In the genomic region with DNA sequence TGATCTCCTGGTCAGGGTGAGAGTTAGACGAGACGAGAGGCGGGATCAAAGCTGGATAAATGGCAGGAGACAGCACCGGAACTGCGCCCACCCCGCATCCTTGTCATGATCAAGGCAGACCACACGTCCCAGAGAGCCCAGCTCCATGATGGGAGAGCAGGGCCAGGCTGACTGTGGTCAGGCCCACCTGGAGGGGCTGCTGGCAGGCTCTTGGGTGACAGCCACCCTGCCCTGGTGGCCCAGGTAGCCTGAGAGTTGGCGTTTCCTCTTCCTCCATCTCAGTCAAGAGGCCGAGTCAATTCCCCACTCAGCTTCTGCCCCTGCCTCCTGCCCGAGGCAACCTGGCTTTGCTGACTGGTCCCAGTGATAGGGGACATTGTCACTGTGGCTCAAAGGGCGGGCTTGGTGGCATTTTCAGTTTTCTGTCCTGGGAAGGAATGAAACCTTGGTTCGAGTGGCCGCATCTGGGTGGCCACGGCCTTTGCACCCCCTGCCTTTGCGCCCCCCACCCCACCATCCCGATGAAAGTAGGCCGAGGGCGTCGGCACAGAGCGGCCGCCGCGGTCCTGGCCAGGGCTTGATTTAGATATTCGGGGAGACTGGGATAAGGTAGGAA, we compare ENCODE assay signal across 14 cellular contexts.
DNase-seq lines count a peak whose midpoint lies in the region; ATAC-seq and TF ChIP-seq lines count a peak whose summit lies in the region.
"Had no signal": no experiment of that assay in that cellular context is flagged by ENCODE, and none has a peak within 500 bp of the region (broad histone marks: within the 10 kb centered on the region; RNA-seq: fewer than 3 reads in every experiment).

No MANE protein-coding gene starts in this region.

- H3K9me3 ChIP-seq in Panc1 (ENCODE audit: control insufficient read depth, insufficient read depth, low read depth, low read length), result no peaks in the 10 kb centered on the region
- H3K9me3 ChIP-seq in esophagus muscularis mucosa, result no peaks in the 10 kb centered on the region
- H3K9me3 ChIP-seq in mesenchymal stem cell (ENCODE audit: control insufficient read depth, low read length), result no peaks in the 10 kb centered on the region

- peaks cover 11% of the 10 kb centered on the region for H3K79me1 ChIP-seq in mesenchymal stem cell (replicated peaks; ENCODE audit: low read length, poor library complexity, severe bottlenecking)

- no peak overlapping the region for H3K4ac ChIP-seq in mesenchymal stem cell (ENCODE audit: low read depth in 1 of 2, low read length in 2 of 2)

- H3K23ac ChIP-seq in mesenchymal stem cell (ENCODE audit: low read length in 2 of 2), result no peak overlapping the region

- no peak overlapping the region for H2BK120ac ChIP-seq in mesenchymal stem cell (ENCODE audit: low read depth, low read length)

- no TSS peak for BruUV-seq in Panc1 (replicated peaks; lab: Mats Ljungman, UMichigan)

- no peak overlapping the region for H2BK15ac ChIP-seq in mesenchymal stem cell (ENCODE audit: low read depth, poor library complexity, severe bottlenecking)

- H2BK12ac ChIP-seq in mesenchymal stem cell (ENCODE audit: low read length in 2 of 2), result no peak overlapping the region

- H3K4me3 ChIP-seq in Panc1 (ENCODE audit: low read depth in 2 of 2, low read length in 2 of 2), result 0 out of 4 replicates have a peak overlapping the region, but pooled peaks of 1 of the 2 experiments have one; percentile 35
- H3K4me3 ChIP-seq in esophagus muscularis mucosa, result peak overlapping the region in 3 of 4 donors; percentile 27 to 47 (median 38)
- peak overlapping the region in 1 of 2 experiments; percentile 92 for H3K4me3 ChIP-seq in mesenchymal stem cell (ENCODE audit: insufficient read depth in 1 of 2, low read depth in 1 of 2, low read length in 2 of 2)

- peak overlapping the region; percentile 97 for H3K9ac ChIP-seq in mesenchymal stem cell (ENCODE audit: low read length)

- no peak for TF ChIP-seq CTCF in Panc1 (IDR thresholded peaks at IDR 0.05)
- TF ChIP-seq CTCF in esophagus muscularis mucosa (IDR thresholded peaks at IDR 0.05), result no peak

- intact Hi-C loops in Panc1 (cut with micrococcal nuclease; ENCODE audit: unreplicated experiment) (no loop called here), esophagus muscularis mucosa (cut with DNase I) (no loop called here)

- peaks cover 3% of the 10 kb centered on the region; the same call in 1 of the 2 replicates for H3K36me3 ChIP-seq in Panc1 (ENCODE audit: control insufficient read depth, insufficient read depth, low read length)
- peaks cover 0 to 71% (median 47%) of the 10 kb centered on the region in 4 donors for H3K36me3 ChIP-seq in esophagus muscularis mucosa
- peaks cover 81 to 98% of the 10 kb centered on the region in 2 experiments for H3K36me3 ChIP-seq in mesenchymal stem cell (ENCODE audit: control insufficient read depth in 1 of 2, insufficient read depth in 2 of 2, low read depth in 1 of 2, low read length in 2 of 2)

- POLR2A ChIA-PET in Panc1 (lab: Charles Lee), result no interaction called here

- H2AFZ ChIP-seq in mesenchymal stem cell (ENCODE audit: low read depth, low read length), result no peak overlapping the region

- H3K27me3 ChIP-seq in Panc1 (ENCODE audit: control insufficient read depth, insufficient read depth, low read length) (no peaks in the 10 kb centered on the region), esophagus muscularis mucosa (no peaks in the 10 kb centered on the region), mesenchymal stem cell (ENCODE audit: control insufficient read depth in 1 of 2, insufficient read depth in 1 of 2, low read length in 2 of 2) (no peaks in the 10 kb centered on the region)

- no peak overlapping the region for H4K8ac ChIP-seq in mesenchymal stem cell (ENCODE audit: low read length)

- no peak for TF ChIP-seq EP300 in esophagus muscularis mucosa (IDR thresholded peaks at IDR 0.05)

- H3K27ac ChIP-seq in Panc1 (ENCODE audit: low read length) (peak overlapping the region; percentile 99), esophagus muscularis mucosa (replicated peaks in 1 of 4) (peak overlapping the region; percentile 92 to 98 (median 96)), mesenchymal stem cell (ENCODE audit: low read length, poor library complexity, severe bottlenecking) (no peak overlapping the region), temporal lobe (ENCODE audit: low read depth, low read length) (peak overlapping the region; percentile 98)

- no peak overlapping the region for H2BK5ac ChIP-seq in mesenchymal stem cell (ENCODE audit: low read depth, low read length, poor library complexity, severe bottlenecking)

- H3K4me1 ChIP-seq in Panc1 (ENCODE audit: control insufficient read depth, insufficient read depth, low read length) (peaks cover 94% of the 10 kb centered on the region), esophagus muscularis mucosa (peaks cover 100% of the 10 kb centered on the region in 4 donors), mesenchymal stem cell (ENCODE audit: control insufficient read depth, insufficient read depth, low read depth, low read length) (peaks cover 55% of the 10 kb centered on the region)

- no peak for TF ChIP-seq POLR2A in esophagus muscularis mucosa (IDR thresholded peaks at IDR 0.05; ENCODE audit: low read depth)

- no peak overlapping the region for H3K18ac ChIP-seq in mesenchymal stem cell (ENCODE audit: low read depth in 1 of 2, low read length in 2 of 2)

- CTCF ChIA-PET in Panc1 (lab: Charles Lee), result interaction anchor here (0.8 kb wide), 1 partner anchor 27 kb away, joined by 13 read pairs; no protein-coding TSS in a partner anchor

- no peak overlapping the region for H3K14ac ChIP-seq in mesenchymal stem cell (ENCODE audit: low read length in 2 of 2)

- no peak for ATAC-seq in Panc1
- ATAC-seq in HG03025 (IDR thresholded peaks at IDR 0.05; ENCODE audit: low FRiP score, unreplicated experiment), result no peak
- ATAC-seq: T-cell had no signal

- no peak overlapping the region for H3K4me2 ChIP-seq in mesenchymal stem cell (ENCODE audit: low read length, poor library complexity, severe bottlenecking)

- H2AK5ac ChIP-seq in mesenchymal stem cell (ENCODE audit: low read length, severe bottlenecking), result no peak overlapping the region

- WGBS in esophagus muscularis mucosa, result 84% methylated on average over 24 of the region's 24 CpGs
- 95% methylated on average over 15 of the region's 24 CpGs for WGBS in mesenchymal stem cell

- no peak overlapping the region for H4K91ac ChIP-seq in mesenchymal stem cell (ENCODE audit: low read length)

- in situ Hi-C loops in Panc1 (cut with HindIII; ENCODE audit: low pct_unique_long_range_greater_than_20kb, low sequenced_read_pairs), result no loop called here

- DNase-seq in Panc1 (ENCODE audit: low read depth, low spot score) (no peak), esophagus muscularis mucosa (ENCODE audit: extremely low spot score) (no peak), mesenchymal stem cell (no peak), HuH-7.5 (ENCODE audit: low spot score) (no peak), ureter (ENCODE audit: low spot score) (no peak)
- DNase-seq in activated CD4-positive, alpha-beta T cell treated with anti-CD3 and anti-CD28 coated beads for 48 hours, result no peak
- DNase-seq: activated CD4-positive, alpha-beta T cell treated with anti-CD3 and anti-CD28 coated beads, Interleukin-2, amount 50 U/mL, for 48 hours; activated naive CD4-positive, alpha-beta T cell treated with anti-CD3 and anti-CD28 coated beads, Interleukin-2, amount 10 ng/mL, durations not matched to agents 7 days and 5 days; islet precursor cell; NCI-H1105; stimulated activated CD8-positive, alpha-beta memory T cell treated with anti-CD3 and anti-CD28 coated beads, Interleukin-4, amount 100 ng/mL, for 48 hours; T-cell had no signal
